ENCODE assay signal across 14 cellular contexts in the genomic region with DNA sequence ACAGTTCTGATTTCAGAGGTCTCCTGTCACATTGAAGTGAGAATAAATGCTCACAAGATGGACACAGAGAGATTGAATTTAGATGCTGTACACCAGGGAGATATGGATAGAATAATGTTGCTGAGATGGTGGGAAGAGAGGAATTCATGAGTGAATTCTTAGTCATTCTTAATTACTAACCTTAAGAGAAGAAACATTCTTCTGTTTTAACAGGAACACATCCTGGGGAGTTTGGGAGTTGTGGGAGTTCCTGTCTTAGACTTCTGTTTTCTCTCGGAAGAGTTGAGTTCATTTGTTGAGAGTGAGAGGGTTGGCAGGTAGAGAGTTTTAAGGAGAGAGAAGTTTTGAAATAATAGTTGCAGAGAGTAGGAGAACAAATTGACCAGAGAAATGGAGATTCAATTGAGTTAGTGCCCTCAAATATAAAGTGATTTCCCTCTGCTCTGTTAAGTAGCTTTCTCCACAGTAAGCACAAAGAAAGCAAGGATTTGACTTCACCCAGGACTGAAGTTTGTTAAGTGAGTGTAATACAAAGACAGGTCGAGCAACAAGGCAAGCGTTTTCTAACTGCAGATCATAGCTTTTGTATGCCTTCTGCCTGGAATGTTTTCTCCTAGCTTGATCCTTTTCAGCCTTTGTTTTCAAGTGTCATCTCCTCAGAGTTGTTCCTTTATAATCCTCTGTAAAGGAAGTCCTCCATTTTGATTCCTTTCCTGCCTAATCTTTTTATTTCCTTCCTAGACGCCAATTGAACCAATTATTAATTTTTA.
DNase-seq lines count a peak whose midpoint lies in the region; ATAC-seq and TF ChIP-seq lines count a peak whose summit lies in the region.
"Had no signal": no experiment of that assay in that cellular context is flagged by ENCODE, and none has a peak within 500 bp of the region (broad histone marks: within the 10 kb centered on the region; RNA-seq: fewer than 3 reads in every experiment).

No MANE protein-coding gene starts in this region.

- no peak overlapping the region for H3K4me3 ChIP-seq in ACC112 (ENCODE audit: low read depth, low read length)
- H3K4me3 ChIP-seq in mucosa of descending colon, result no peak overlapping the region
- H3K4me3 ChIP-seq in H7 (ENCODE audit: insufficient read depth, low read depth, low read length), result no peak overlapping the region
- H3K4me3 ChIP-seq: BLaER1, gastrocnemius medialis, left lung had no signal

- H3K27me3 Mint-ChIP-seq in chondrocyte (ENCODE audit: low read depth), result no peaks in the 10 kb centered on the region

- H3K36me3 ChIP-seq in ACC112 (ENCODE audit: insufficient read depth, low read length), result peaks cover 11% of the 10 kb centered on the region
- H3K36me3 ChIP-seq in mucosa of descending colon (ENCODE audit: low read depth), result no peaks in the 10 kb centered on the region
- no peaks in the 10 kb centered on the region for H3K36me3 ChIP-seq in H7 (replicated peaks; ENCODE audit: control insufficient read depth, insufficient read depth, low read length)
- H3K36me3 ChIP-seq: gastrocnemius medialis, left lung had no signal

- ATAC-seq in HG02678 (IDR thresholded peaks at IDR 0.05; ENCODE audit: unreplicated experiment) (no peak), HG03095 (IDR thresholded peaks at IDR 0.05; ENCODE audit: unreplicated experiment) (no peak), mucosa of descending colon (no peak)
- ATAC-seq: gastrocnemius medialis, left lung had no signal

- H3K4me1 ChIP-seq in ACC112 (ENCODE audit: control insufficient read depth, insufficient read depth, low read length, unreplicated experiment) (peaks cover 11% of the 10 kb centered on the region), mucosa of descending colon (ENCODE audit: low read depth) (no peaks in the 10 kb centered on the region)
- H3K4me1 ChIP-seq: BLaER1, left lung had no signal

- H3K79me2 ChIP-seq in ACC112 (ENCODE audit: control insufficient read depth, insufficient read depth, low read length, unreplicated experiment), result peaks cover 3% of the 10 kb centered on the region

- intact Hi-C loops in mucosa of descending colon (cut with DNase I, micrococcal nuclease), result no loop called here

- peak overlapping the region; percentile 2 for H3K4me3 Mint-ChIP-seq in chondrocyte (ENCODE audit: unreplicated experiment)

- TF ChIP-seq CTCF in chondrocyte (IDR thresholded peaks at IDR 0.05), result no peak
- no peak for TF ChIP-seq CTCF in mucosa of descending colon (IDR thresholded peaks at IDR 0.05)

- peak overlapping the region; percentile 88 for H3K27ac Mint-ChIP-seq in chondrocyte (ENCODE audit: unreplicated experiment)

- H3K27me3 ChIP-seq in ACC112 (ENCODE audit: insufficient read depth, low read length), result no peaks in the 10 kb centered on the region
- no peaks in the 10 kb centered on the region for H3K27me3 ChIP-seq in H7 (ENCODE audit: control insufficient read depth, insufficient read depth, low read length)
- H3K27me3 ChIP-seq: BLaER1, gastrocnemius medialis, left lung had no signal

- peak overlapping the region; percentile 1; the same call in 1 of the 2 replicates for H3K27ac ChIP-seq in ACC112 (ENCODE audit: low read depth, low read length)
- H3K27ac ChIP-seq: BLaER1, gastrocnemius medialis, left lung had no signal

- H3K36me3 Mint-ChIP-seq in chondrocyte (ENCODE audit: low read depth), result peaks cover 15% of the 10 kb centered on the region

- no peaks in the 10 kb centered on the region for H3K9me3 ChIP-seq in mucosa of descending colon
- H3K9me3 ChIP-seq: BLaER1, gastrocnemius medialis had no signal

- H3K4me1 Mint-ChIP-seq in chondrocyte (ENCODE audit: low read depth), result peaks cover 30% of the 10 kb centered on the region

- H3K9me3 Mint-ChIP-seq in chondrocyte (ENCODE audit: low read depth), result peaks cover 15% of the 10 kb centered on the region

- DNase-seq in HS-5 (ENCODE audit: low read depth) (peak; percentile 28), chondrocyte (ENCODE audit: low spot score) (no peak), kidney tubule cell (ENCODE audit: low spot score) (peak; percentile 77), mucosa of descending colon (no peak), H7 (no peak)
- DNase-seq: activated CD4-positive, alpha-beta T cell treated with anti-CD3 and anti-CD28 coated beads, Interleukin-2, amount 50 U/mL, for 4 hours; activated effector memory CD4-positive, alpha-beta T cell treated with anti-CD3 and anti-CD28 coated beads, Interleukin-2, amount 50 U/mL, for 16 hours; gastrocnemius medialis; left lung; NCI-H2107 had no signal

- H2AFZ ChIP-seq in ACC112 (ENCODE audit: low read length, unreplicated experiment), result no peak overlapping the region

Comparison
In these comparisons a context has a peak if more than half of its experiments do, and no peak if none do; other contexts are left out.
1. DNase-seq: peak in HS-5 (single experiment) and kidney tubule cell (single experiment); none in chondrocyte (single experiment), mucosa of descending colon (0 of 3) and H7 (single experiment).